8 cellular contexts compared by ENCODE assay signal in the genomic region with DNA sequence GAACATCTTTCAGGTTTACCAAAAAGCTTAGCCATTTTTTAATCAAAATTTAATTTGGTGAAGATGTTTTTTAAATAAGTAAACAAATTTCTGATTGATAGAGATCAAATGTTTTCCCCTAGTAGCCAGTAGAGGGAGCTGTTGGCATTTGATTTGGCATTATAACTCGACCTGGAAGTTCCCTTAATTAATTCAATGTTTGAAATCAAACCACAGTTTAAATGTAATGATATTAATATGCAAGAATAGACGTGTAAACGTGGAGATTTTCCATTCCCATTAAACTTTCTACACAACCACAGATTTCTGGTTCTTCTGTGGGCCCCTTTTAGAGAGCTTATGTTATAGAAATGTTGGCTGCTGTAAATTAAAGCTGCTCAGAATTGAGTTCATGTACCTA.
A peak's percentile ranks its signal among the peaks of the same experiment; 100 is the strongest.
DNase-seq lines count a peak whose midpoint lies in the region; ATAC-seq and TF ChIP-seq lines count a peak whose summit lies in the region.

No MANE protein-coding gene starts in this region.

- CTCF ChIA-PET in HEK293 (lab: Yijun Ruan, JAX) = interaction anchor here (0.5 to 4.6 kb wide), 49 partner anchors 9 to 1420 kb away, joined by 3 to 38 read pairs (median 4); no protein-coding TSS in a partner anchor

- no peak overlapping the region for H3K23ac ChIP-seq in mesenchymal stem cell (ENCODE audit: low read length in 2 of 2)

- H3K9me3 ChIP-seq in HEK293 (ENCODE audit: control insufficient read depth, insufficient read depth, low read depth, low read length) (no peaks in the 10 kb centered on the region), mesenchymal stem cell (ENCODE audit: control insufficient read depth, low read length) (no peaks in the 10 kb centered on the region)

- no peak overlapping the region for H3K18ac ChIP-seq in mesenchymal stem cell (ENCODE audit: low read depth in 1 of 2, low read length in 2 of 2)

- H3K4me3 ChIP-seq in HEK293 (ENCODE audit: low read depth, low read length) = no peak overlapping the region
- H3K4me3 ChIP-seq in mesenchymal stem cell (ENCODE audit: insufficient read depth in 1 of 2, low read depth in 1 of 2, low read length in 2 of 2) = no peak overlapping the region

- WGBS in mesenchymal stem cell = no CpG with 5 or more reads among the region's 3 CpGs

- H2AK5ac ChIP-seq in mesenchymal stem cell (ENCODE audit: low read length, severe bottlenecking) = no peak overlapping the region

- peaks cover 0 to 6% of the 10 kb centered on the region in 2 experiments for H3K27me3 ChIP-seq in mesenchymal stem cell (ENCODE audit: control insufficient read depth in 1 of 2, insufficient read depth in 1 of 2, low read length in 2 of 2)

- no peak overlapping the region for H4K8ac ChIP-seq in mesenchymal stem cell (ENCODE audit: low read length)

- no peak overlapping the region for H2AFZ ChIP-seq in mesenchymal stem cell (ENCODE audit: low read depth, low read length)

- no peaks in the 10 kb centered on the region for H3K79me1 ChIP-seq in mesenchymal stem cell (replicated peaks; ENCODE audit: low read length, poor library complexity, severe bottlenecking)

- no peak overlapping the region for H3K14ac ChIP-seq in mesenchymal stem cell (ENCODE audit: low read length in 2 of 2)

- peak overlapping the region; percentile 37 for H3K9ac ChIP-seq in mesenchymal stem cell (ENCODE audit: low read length)

- DNase-seq in CD1c-positive myeloid dendritic cell (ENCODE audit: extremely low spot score) (peak; percentile 49), NCI-H82 treated with DMSO at 0.1 percent for 48 hours (lab: John Stamatoyannopoulos, UW; ENCODE audit: unreplicated experiment) (peak; percentile 40), dermis blood vessel endothelial cell (peak; percentile 87), mesenchymal stem cell (peak; percentile 54), GOT3 (lab: John Stamatoyannopoulos, UW) (no peak)
- DNase-seq in activated CD4-positive, alpha-beta T cell treated with anti-CD3 and anti-CD28 coated beads for 1 hour = no peak

- no peak for ATAC-seq in GM21367 (IDR thresholded peaks at IDR 0.05; ENCODE audit: unreplicated experiment)

- no peak overlapping the region for H2BK12ac ChIP-seq in mesenchymal stem cell (ENCODE audit: low read length in 2 of 2)

- no peak overlapping the region for H2BK120ac ChIP-seq in mesenchymal stem cell (ENCODE audit: low read depth, low read length)

- TF ChIP-seq CTCF in HEK293 (tag by site-specific recombination; IDR thresholded peaks at IDR 0.05) = no peak

- H3K4me1 ChIP-seq in HEK293 (ENCODE audit: control insufficient read depth, insufficient read depth, low read length) = peaks cover 7% of the 10 kb centered on the region; the same call in 1 of the 2 replicates
- H3K4me1 ChIP-seq in mesenchymal stem cell (ENCODE audit: control insufficient read depth, insufficient read depth, low read depth, low read length) = no peaks in the 10 kb centered on the region

- H3K36me3 ChIP-seq in HEK293 (ENCODE audit: control insufficient read depth in 2 of 2, insufficient read depth in 1 of 2, low read length in 2 of 2) = no peaks in the 10 kb centered on the region
- no peaks in the 10 kb centered on the region for H3K36me3 ChIP-seq in mesenchymal stem cell (ENCODE audit: control insufficient read depth in 1 of 2, insufficient read depth in 2 of 2, low read depth in 1 of 2, low read length in 2 of 2)

- H4K91ac ChIP-seq in mesenchymal stem cell (ENCODE audit: low read length) = no peak overlapping the region

- H2BK15ac ChIP-seq in mesenchymal stem cell (ENCODE audit: low read depth, poor library complexity, severe bottlenecking) = no peak overlapping the region

- H3K4ac ChIP-seq in mesenchymal stem cell (ENCODE audit: low read depth in 1 of 2, low read length in 2 of 2) = no peak overlapping the region

- POLR2A ChIA-PET in HEK293 (lab: Yijun Ruan, JAX) = no interaction called here

- no peak overlapping the region for H3K4me2 ChIP-seq in mesenchymal stem cell (ENCODE audit: low read length, poor library complexity, severe bottlenecking)

- H2BK5ac ChIP-seq in mesenchymal stem cell (ENCODE audit: low read depth, low read length, poor library complexity, severe bottlenecking) = no peak overlapping the region

- no peak overlapping the region for H3K27ac ChIP-seq in HEK293 (ENCODE audit: extremely low read depth, low read depth, low read length)
- no peak overlapping the region for H3K27ac ChIP-seq in mesenchymal stem cell (ENCODE audit: low read length, poor library complexity, severe bottlenecking)

TF ChIP-seq in HEK293, 187 proteins besides CTCF, POLR2A, EP300 and RAD21:
- TF ChIP-seq ZNF654 (tag by site-specific recombination; IDR thresholded peaks at IDR 0.05; ENCODE audit: low read depth) (peak; percentile 71), ZNF830 (tag by site-specific recombination; IDR thresholded peaks at IDR 0.05; ENCODE audit: low read depth) (no peak), TCF7L2 (IDR thresholded peaks at IDR 0.05; ENCODE audit: borderline replicate concordance, low read depth, low read length) (no peak), WT1 (tag by site-specific recombination; IDR thresholded peaks at IDR 0.05) (no peak), ZNF792 (tag by site-specific recombination; IDR thresholded peaks at IDR 0.05) (no peak), ZNF2 (tag by site-specific recombination; IDR thresholded peaks at IDR 0.05) (peak; percentile 84), ZNF623 (tag by site-specific recombination; IDR thresholded peaks at IDR 0.05) (no peak)
- TF ChIP-seq, protein P1, sequence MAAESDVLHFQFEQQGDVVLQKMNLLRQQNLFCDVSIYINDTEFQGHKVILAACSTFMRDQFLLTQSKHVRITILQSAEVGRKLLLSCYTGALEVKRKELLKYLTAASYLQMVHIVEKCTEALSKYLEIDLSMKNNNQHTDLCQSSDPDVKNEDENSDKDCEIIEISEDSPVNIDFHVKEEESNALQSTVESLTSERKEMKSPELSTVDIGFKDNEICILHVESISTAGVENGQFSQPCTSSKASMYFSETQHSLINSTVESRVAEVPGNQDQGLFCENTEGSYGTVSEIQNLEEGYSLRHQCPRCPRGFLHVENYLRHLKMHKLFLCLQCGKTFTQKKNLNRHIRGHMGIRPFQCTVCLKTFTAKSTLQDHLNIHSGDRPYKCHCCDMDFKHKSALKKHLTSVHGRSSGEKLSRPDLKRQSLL (tag by site-specific recombination; IDR thresholded peaks at IDR 0.05) = no peak
- TF ChIP-seq, protein P2, sequence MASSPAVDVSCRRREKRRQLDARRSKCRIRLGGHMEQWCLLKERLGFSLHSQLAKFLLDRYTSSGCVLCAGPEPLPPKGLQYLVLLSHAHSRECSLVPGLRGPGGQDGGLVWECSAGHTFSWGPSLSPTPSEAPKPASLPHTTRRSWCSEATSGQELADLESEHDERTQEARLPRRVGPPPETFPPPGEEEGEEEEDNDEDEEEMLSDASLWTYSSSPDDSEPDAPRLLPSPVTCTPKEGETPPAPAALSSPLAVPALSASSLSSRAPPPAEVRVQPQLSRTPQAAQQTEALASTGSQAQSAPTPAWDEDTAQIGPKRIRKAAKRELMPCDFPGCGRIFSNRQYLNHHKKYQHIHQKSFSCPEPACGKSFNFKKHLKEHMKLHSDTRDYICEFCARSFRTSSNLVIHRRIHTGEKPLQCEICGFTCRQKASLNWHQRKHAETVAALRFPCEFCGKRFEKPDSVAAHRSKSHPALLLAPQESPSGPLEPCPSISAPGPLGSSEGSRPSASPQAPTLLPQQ (tag by site-specific recombination; IDR thresholded peaks at IDR 0.05) = peak; percentile 50; the same call in 1 of the 2 replicates

Comparison
In these comparisons a context has a peak if more than half of its experiments do, and no peak if none do; other contexts are left out.
1. DNase-seq: peak in CD1c-positive myeloid dendritic cell (single experiment), NCI-H82 treated with DMSO at 0.1 percent for 48 hours (single experiment), dermis blood vessel endothelial cell (single experiment) and mesenchymal stem cell (single experiment); none in GOT3 (single experiment) and activated CD4-positive, alpha-beta T cell treated with anti-CD3 and anti-CD28 coated beads for 1 hour (single experiment).